ENCODE assay signal across 21 cellular contexts in genomic region chr21:45867671-45868081, GRCh38.
"Had no signal": no experiment of that assay in that cellular context is flagged by ENCODE, and none has a peak within 500 bp of the region (broad histone marks: within the 10 kb centered on the region; RNA-seq: fewer than 3 reads in every experiment).

No MANE protein-coding gene starts in this region.

- H3K4me3 Mint-ChIP-seq: brain; mesothelial cell of epicardium; stimulated activated effector memory CD8-positive, alpha-beta T cell treated with anti-CD3 and anti-CD28 coated beads, Interleukin-12 subunit alpha, Interleukin-12 subunit beta, amount 100 ng/mL, for 72 hours; stimulated activated naive CD8-positive, alpha-beta T cell treated with anti-CD3 and anti-CD28 coated beads, Interleukin-15, amount 100 ng/mL, for 72 hours; WTC11 had no signal

- H3K4me1 ChIP-seq: esophagus squamous epithelium, gastrocnemius medialis, suprapubic skin, tibial nerve had no signal

- H3K27me3 ChIP-seq: neutrophil, ovary, tibial nerve had no signal

- H3K27me3 Mint-ChIP-seq: brain; stimulated activated naive CD8-positive, alpha-beta T cell treated with anti-CD3 and anti-CD28 coated beads, Interleukin-15, amount 100 ng/mL, for 72 hours had no signal

- H3K27ac Mint-ChIP-seq: mesothelial cell of epicardium; stimulated activated effector memory CD8-positive, alpha-beta T cell treated with anti-CD3 and anti-CD28 coated beads, Interleukin-12 subunit alpha, Interleukin-12 subunit beta, amount 100 ng/mL, for 72 hours; stimulated activated naive CD8-positive, alpha-beta T cell treated with anti-CD3 and anti-CD28 coated beads, Interleukin-15, amount 100 ng/mL, for 72 hours had no signal

- H3K36me3 ChIP-seq: esophagus squamous epithelium, gastrocnemius medialis, ovary, suprapubic skin had no signal

- H3K4me1 Mint-ChIP-seq: stimulated activated effector memory CD8-positive, alpha-beta T cell treated with anti-CD3 and anti-CD28 coated beads, Interleukin-12 subunit alpha, Interleukin-12 subunit beta, amount 100 ng/mL, for 72 hours; WTC11 had no signal

- H3K4me3 ChIP-seq: dorsolateral prefrontal cortex, esophagus squamous epithelium, gastrocnemius medialis, lung, ovary, skin epidermis, suprapubic skin, tibial nerve had no signal

- H3K9me3 Mint-ChIP-seq: activated naive CD4-positive, alpha-beta T cell treated with anti-CD3 and anti-CD28 coated beads, Interleukin-2, amount 50 U/mL, for 72 hours; brain; mesothelial cell of epicardium; naive thymus-derived CD8-positive, alpha-beta T cell; stimulated activated effector memory CD8-positive, alpha-beta T cell treated with anti-CD3 and anti-CD28 coated beads, Interleukin-12 subunit alpha, Interleukin-12 subunit beta, amount 100 ng/mL, for 72 hours; stimulated activated naive CD8-positive, alpha-beta T cell treated with anti-CD3 and anti-CD28 coated beads, Interleukin-15, amount 100 ng/mL, for 72 hours; WTC11 had no signal

- ATAC-seq: activated naive CD4-positive, alpha-beta T cell treated with anti-CD3 and anti-CD28 coated beads, Interleukin-2, amount 50 U/mL, for 72 hours; gastrocnemius medialis; right cardiac atrium; stimulated activated effector memory CD8-positive, alpha-beta T cell treated with anti-CD3 and anti-CD28 coated beads, Interleukin-12 subunit alpha, Interleukin-12 subunit beta, amount 100 ng/mL, for 72 hours; WTC11 had no signal

- H3K27ac ChIP-seq: esophagus squamous epithelium, gastrocnemius medialis, neutrophil, ovary, skin epidermis, suprapubic skin, tibial nerve had no signal

- DNase-seq: central memory CD4-positive, alpha-beta T cell; esophagus squamous epithelium; gastrocnemius medialis; hippocampal formation; right cardiac atrium; stimulated activated CD4-positive, alpha-beta T cell treated with anti-CD3 and anti-CD28 coated beads, Interleukin-2, amount 100 ng/mL, for 24 hours; stimulated activated naive CD8-positive, alpha-beta T cell treated with anti-CD3 and anti-CD28 coated beads, Interleukin-15, amount 100 ng/mL, for 72 hours; T-helper 9 cell had no signal

- H3K9me3 ChIP-seq: esophagus squamous epithelium, gastrocnemius medialis, neutrophil, ovary, suprapubic skin, tibial nerve had no signal

- H3K36me3 Mint-ChIP-seq: activated naive CD4-positive, alpha-beta T cell treated with anti-CD3 and anti-CD28 coated beads, Interleukin-2, amount 50 U/mL, for 72 hours; brain; mesothelial cell of epicardium; naive thymus-derived CD8-positive, alpha-beta T cell; stimulated activated effector memory CD8-positive, alpha-beta T cell treated with anti-CD3 and anti-CD28 coated beads, Interleukin-12 subunit alpha, Interleukin-12 subunit beta, amount 100 ng/mL, for 72 hours; WTC11 had no signal
